17 cellular contexts compared by ENCODE assay signal in the genomic region with DNA sequence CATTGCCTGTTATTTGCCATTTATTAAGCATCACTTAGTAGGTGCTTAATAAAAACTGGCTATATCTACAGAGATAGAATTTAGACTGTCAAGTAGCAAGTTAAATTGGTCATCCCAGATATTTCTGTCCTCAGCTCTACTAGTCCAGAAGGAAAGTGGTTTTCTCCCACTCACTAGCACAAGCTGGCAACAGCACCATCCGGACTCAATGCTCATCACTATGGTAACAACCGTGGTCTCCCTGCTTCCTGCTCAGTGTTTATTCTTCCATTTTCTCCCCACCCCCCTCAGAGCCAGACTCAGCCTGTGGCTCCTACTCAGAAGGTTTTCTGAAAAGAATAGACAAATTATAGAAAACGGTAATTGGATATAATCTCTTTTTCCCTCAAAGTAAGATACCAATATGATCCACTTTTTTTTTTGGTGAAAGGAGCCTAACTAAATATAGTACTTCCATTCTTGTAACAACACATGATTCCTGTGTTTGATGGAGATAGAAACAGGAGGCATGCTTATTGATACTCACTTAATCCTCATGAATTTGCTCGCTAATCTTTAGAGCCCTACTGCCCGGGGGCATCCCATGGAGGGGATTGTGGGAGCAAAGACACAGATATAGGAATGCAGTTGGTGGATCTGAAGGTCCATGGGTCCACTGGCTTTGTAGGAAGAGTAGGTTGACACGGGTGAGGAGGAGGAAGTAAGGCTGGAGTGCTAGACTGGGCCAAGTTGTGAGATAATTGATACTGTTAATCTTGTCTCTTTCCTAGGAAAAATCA.
DNase-seq lines count a peak whose midpoint lies in the region; ATAC-seq and TF ChIP-seq lines count a peak whose summit lies in the region.
"Had no signal": no experiment of that assay in that cellular context is flagged by ENCODE, and none has a peak within 500 bp of the region (broad histone marks: within the 10 kb centered on the region; RNA-seq: fewer than 3 reads in every experiment).

No MANE protein-coding gene starts in this region.

- H3K27me3 ChIP-seq in CD4-positive, CD25-positive, alpha-beta regulatory T cell (ENCODE audit: control insufficient read depth, insufficient read depth, low read length) = no peaks in the 10 kb centered on the region
- H3K27me3 ChIP-seq in IMR-90 (ENCODE audit: control insufficient read depth, insufficient read depth, low read length) = no peaks in the 10 kb centered on the region
- no peaks in the 10 kb centered on the region for H3K27me3 ChIP-seq in SJCRH30
- H3K27me3 ChIP-seq in esophagus squamous epithelium = no peaks in the 10 kb centered on the region
- H3K27me3 ChIP-seq: foreskin keratinocyte, spleen, tibial artery had no signal

- no peak for DNase-seq in CD4-positive, CD25-positive, alpha-beta regulatory T cell
- peak; percentile 15 for DNase-seq in IMR-90
- DNase-seq in SJCRH30 = peak; percentile 64 to 78
- DNase-seq in kidney tubule cell (ENCODE audit: low spot score) = peak; percentile 12
- DNase-seq in esophagus squamous epithelium (lab: John Stamatoyannopoulos, UW) = no peak
- no peak for DNase-seq in activated naive CD4-positive, alpha-beta T cell treated with anti-CD3 and anti-CD28 coated beads, Interleukin-2, amount 10 ng/mL, durations not matched to agents 7 days and 5 days
- DNase-seq in GM19238 (ENCODE audit: insufficient read length, low spot score) = no peak
- DNase-seq in Calu3 = no peak
- DNase-seq: activated effector memory CD4-positive, alpha-beta T cell treated with anti-CD3 and anti-CD28 coated beads, Interleukin-2, amount 50 U/mL, for 16 hours; cerebellar nuclear complex; foreskin keratinocyte; GM23248; NCI-H1048; spleen; tibial artery had no signal

- no peak overlapping the region for H2AK5ac ChIP-seq in IMR-90 (ENCODE audit: low read depth, low read length)

- H3K4me3 Mint-ChIP-seq in CD4-positive, CD25-positive, alpha-beta regulatory T cell = no peak overlapping the region
- H3K4me3 Mint-ChIP-seq in activated naive CD4-positive, alpha-beta T cell treated with anti-CD3 and anti-CD28 coated beads, Interleukin-2, amount 10 ng/mL, durations not matched to agents 7 days and 5 days = no peak overlapping the region
- no peak overlapping the region for H3K4me3 Mint-ChIP-seq in Calu3 (ENCODE audit: low read depth, unreplicated experiment)
- H3K4me3 Mint-ChIP-seq: IgD-negative memory B cell had no signal

- no peak overlapping the region for H2BK120ac ChIP-seq in IMR-90 (ENCODE audit: low read depth, low read length)

- dilution Hi-C loops in IMR-90 (cut with HindIII; ENCODE audit: low sequenced_read_pairs, unreplicated experiment) = no loop called here

- no peak overlapping the region for H3K56ac ChIP-seq in IMR-90 (ENCODE audit: extremely low read depth, insufficient read depth, low read length)

- H3K9me3 Mint-ChIP-seq in CD4-positive, CD25-positive, alpha-beta regulatory T cell = peaks cover 0 to 1% (median 0%) of the 10 kb centered on the region in 7 donors
- H3K9me3 Mint-ChIP-seq in activated naive CD4-positive, alpha-beta T cell treated with anti-CD3 and anti-CD28 coated beads, Interleukin-2, amount 10 ng/mL, durations not matched to agents 7 days and 5 days = no peaks in the 10 kb centered on the region
- no peaks in the 10 kb centered on the region for H3K9me3 Mint-ChIP-seq in Calu3 (ENCODE audit: low read depth, unreplicated experiment)

- no peak overlapping the region for H2AFZ ChIP-seq in IMR-90 (replicated peaks; ENCODE audit: low read length, poor library complexity)
- H2AFZ ChIP-seq: GM23248 had no signal

- TF ChIP-seq POLR2A in IMR-90 (IDR thresholded peaks at IDR 0.05; ENCODE audit: low read depth, low read length) (no peak), esophagus squamous epithelium (IDR thresholded peaks at IDR 0.05) (no peak)

- no peaks in the 10 kb centered on the region for H3K79me1 ChIP-seq in IMR-90 (ENCODE audit: low read depth in 1 of 2, low read length in 2 of 2)

- no peak for ATAC-seq in CD4-positive, CD25-positive, alpha-beta regulatory T cell (ENCODE audit: low read depth in 2 of 2)
- no peak for ATAC-seq in IMR-90 (ENCODE audit: low read depth)
- ATAC-seq: foreskin keratinocyte, left lobe of liver had no signal

- H2BK15ac ChIP-seq in IMR-90 (ENCODE audit: low read depth, low read length) = no peak overlapping the region

- WGBS in IMR-90 (ENCODE audit: extremely low coverage in 2 of 2, insufficient read length in 1 of 2), 2 experiments = no CpG with 5 or more reads among the region's 6 CpGs
- 67 to 69% methylated on average over 6 of the region's 6 CpGs for WGBS in esophagus squamous epithelium, 2 donors

- H3K27ac Mint-ChIP-seq in CD4-positive, CD25-positive, alpha-beta regulatory T cell = peak overlapping the region in 2 of 3 donors; percentile 6 to 37
- H3K27ac Mint-ChIP-seq in activated naive CD4-positive, alpha-beta T cell treated with anti-CD3 and anti-CD28 coated beads, Interleukin-2, amount 10 ng/mL, durations not matched to agents 7 days and 5 days = no peak overlapping the region
- no peak overlapping the region for H3K27ac Mint-ChIP-seq in Calu3 (ENCODE audit: unreplicated experiment)
- H3K27ac Mint-ChIP-seq: IgD-negative memory B cell had no signal

- no peaks in the 10 kb centered on the region for H3K36me3 ChIP-seq in CD4-positive, CD25-positive, alpha-beta regulatory T cell (ENCODE audit: control insufficient read depth, insufficient read depth, low read length)
- no peaks in the 10 kb centered on the region for H3K36me3 ChIP-seq in IMR-90 (ENCODE audit: control insufficient read depth, insufficient read depth, low read length)
- H3K36me3 ChIP-seq in SJCRH30 = no peaks in the 10 kb centered on the region
- no peaks in the 10 kb centered on the region for H3K36me3 ChIP-seq in esophagus squamous epithelium
- H3K36me3 ChIP-seq: spleen, tibial artery had no signal

- peaks cover 4% of the 10 kb centered on the region for H3K27me3 Mint-ChIP-seq in CD4-positive, CD25-positive, alpha-beta regulatory T cell
- no peaks in the 10 kb centered on the region for H3K27me3 Mint-ChIP-seq in activated naive CD4-positive, alpha-beta T cell treated with anti-CD3 and anti-CD28 coated beads, Interleukin-2, amount 10 ng/mL, durations not matched to agents 7 days and 5 days
- no peaks in the 10 kb centered on the region for H3K27me3 Mint-ChIP-seq in Calu3 (ENCODE audit: unreplicated experiment)
- H3K27me3 Mint-ChIP-seq: IgD-negative memory B cell had no signal

- H3K27ac ChIP-seq in CD4-positive, CD25-positive, alpha-beta regulatory T cell (ENCODE audit: insufficient read depth, low read length, poor library complexity, severe bottlenecking) = no peak overlapping the region
- H3K27ac ChIP-seq in IMR-90 (ENCODE audit: insufficient read depth, low read length) = no peak overlapping the region
- peak overlapping the region; percentile 7 for H3K27ac ChIP-seq in SJCRH30
- no peak overlapping the region for H3K27ac ChIP-seq in esophagus squamous epithelium
- H3K27ac ChIP-seq: foreskin keratinocyte, GM23248, spleen, tibial artery had no signal

- no peaks in the 10 kb centered on the region for H4K20me1 ChIP-seq in IMR-90 (ENCODE audit: insufficient read depth, low read length)

- no peak for TF ChIP-seq RAD21 in IMR-90 (IDR thresholded peaks at IDR 0.05; ENCODE audit: low read length)

- no peak overlapping the region for H2BK5ac ChIP-seq in IMR-90 (ENCODE audit: low read depth, low read length, poor library complexity, severe bottlenecking)

- H3K23ac ChIP-seq in IMR-90 (ENCODE audit: low read depth, low read length) = no peak overlapping the region

- no peak overlapping the region for H3K4ac ChIP-seq in IMR-90 (ENCODE audit: low read depth, low read length)

- no peak overlapping the region for H4K91ac ChIP-seq in IMR-90 (ENCODE audit: insufficient read depth, low read depth, low read length)

- in situ Hi-C loops in IMR-90 (cut with MboI; ENCODE audit: low sequenced_read_pairs) = no loop called here

- no peak overlapping the region for H2AK9ac ChIP-seq in IMR-90 (replicated peaks; ENCODE audit: low read depth, low read length, poor library complexity)

- no peaks in the 10 kb centered on the region for H3K9me3 ChIP-seq in CD4-positive, CD25-positive, alpha-beta regulatory T cell (ENCODE audit: control insufficient read depth in 2 of 2, low read length in 2 of 2)
- H3K9me3 ChIP-seq in IMR-90 (ENCODE audit: control insufficient read depth, insufficient read depth, low read length) (no peaks in the 10 kb centered on the region), SJCRH30 (replicated peaks) (no peaks in the 10 kb centered on the region), esophagus squamous epithelium (no peaks in the 10 kb centered on the region)
- H3K9me3 ChIP-seq: tibial artery had no signal

- CTCF ChIA-PET in IMR-90 (lab: Yijun Ruan, JAX) = no interaction called here
- CTCF ChIA-PET in activated naive CD4-positive, alpha-beta T cell treated with anti-CD3 and anti-CD28 coated beads, Interleukin-2, amount 10 ng/mL, durations not matched to agents 7 days and 5 days (lab: Charles Lee) = no interaction called here
- CTCF ChIA-PET in Calu3 (lab: Charles Lee) = interaction anchor here (0.6 kb wide), 1 partner anchor 42 kb away, joined by 3 read pairs; no protein-coding TSS in a partner anchor

- no peaks in the 10 kb centered on the region for H3K36me3 Mint-ChIP-seq in CD4-positive, CD25-positive, alpha-beta regulatory T cell
- peaks cover 1% of the 10 kb centered on the region for H3K36me3 Mint-ChIP-seq in activated naive CD4-positive, alpha-beta T cell treated with anti-CD3 and anti-CD28 coated beads, Interleukin-2, amount 10 ng/mL, durations not matched to agents 7 days and 5 days
- H3K36me3 Mint-ChIP-seq in Calu3 (ENCODE audit: insufficient read depth, unreplicated experiment) = no peaks in the 10 kb centered on the region
- H3K36me3 Mint-ChIP-seq: IgD-negative memory B cell had no signal

- POLR2A ChIA-PET in IMR-90 (lab: Charles Lee; ENCODE audit: unreplicated experiment) = no interaction called here

- no peaks in the 10 kb centered on the region for H3K4me1 ChIP-seq in CD4-positive, CD25-positive, alpha-beta regulatory T cell (ENCODE audit: control insufficient read depth, insufficient read depth, low read length, poor library complexity, severe bottlenecking)
- H3K4me1 ChIP-seq in IMR-90 (ENCODE audit: control insufficient read depth, insufficient read depth, low read length) = no peaks in the 10 kb centered on the region
- H3K4me1 ChIP-seq in SJCRH30 = peaks cover 28% of the 10 kb centered on the region
- H3K4me1 ChIP-seq in esophagus squamous epithelium = peaks cover 0 to 10% (median 0%) of the 10 kb centered on the region in 3 donors
- H3K4me1 ChIP-seq: spleen, tibial artery had no signal

- no peak overlapping the region for H3K9ac ChIP-seq in IMR-90 (ENCODE audit: low read depth, low read length)
- H3K9ac ChIP-seq: GM23248 had no signal

- no peak overlapping the region for H4K8ac ChIP-seq in IMR-90 (ENCODE audit: low read depth in 2 of 2, low read length in 2 of 2)

- no peak overlapping the region for H3K18ac ChIP-seq in IMR-90 (ENCODE audit: low read depth, low read length)

- no peak overlapping the region for H3K14ac ChIP-seq in IMR-90 (replicated peaks; ENCODE audit: low read depth, low read length)

- H3K4me2 ChIP-seq in IMR-90 (ENCODE audit: low read depth, low read length) = no peak overlapping the region

- no peak overlapping the region for H3K4me3 ChIP-seq in CD4-positive, CD25-positive, alpha-beta regulatory T cell (ENCODE audit: low read depth, low read length)
- H3K4me3 ChIP-seq in IMR-90 (ENCODE audit: insufficient read depth, low read depth, low read length) (no peak overlapping the region), SJCRH30 (no peak overlapping the region), esophagus squamous epithelium (no peak overlapping the region)
- H3K4me3 ChIP-seq: GM23248, spleen, tibial artery had no signal

- no peak overlapping the region for H4K5ac ChIP-seq in IMR-90 (ENCODE audit: low read depth, low read length)

- no peak overlapping the region for H2BK20ac ChIP-seq in IMR-90 (ENCODE audit: low read depth, low read length)

- H3K4me1 Mint-ChIP-seq in CD4-positive, CD25-positive, alpha-beta regulatory T cell = peaks cover 0 to 19% (median 6%) of the 10 kb centered on the region in 4 donors
- H3K4me1 Mint-ChIP-seq in activated naive CD4-positive, alpha-beta T cell treated with anti-CD3 and anti-CD28 coated beads, Interleukin-2, amount 10 ng/mL, durations not matched to agents 7 days and 5 days = peaks cover 26% of the 10 kb centered on the region
- no peaks in the 10 kb centered on the region for H3K4me1 Mint-ChIP-seq in Calu3 (ENCODE audit: low read depth, unreplicated experiment)
- H3K4me1 Mint-ChIP-seq: IgD-negative memory B cell had no signal

- BruUV-seq in IMR-90 (replicated peaks; lab: Mats Ljungman, UMichigan) (no TSS peak), Calu3 (replicated peaks; lab: Mats Ljungman, UMichigan) (no TSS peak)

- peaks cover 3% of the 10 kb centered on the region; the same call in 1 of the 2 replicates for H3K9me1 ChIP-seq in IMR-90 (ENCODE audit: insufficient read depth, low read length)

- TF ChIP-seq CTCF in IMR-90 (conservative IDR thresholded peaks at IDR 0.05; ENCODE audit: low read depth, low read length) = no peak
- TF ChIP-seq CTCF in esophagus squamous epithelium (IDR thresholded peaks at IDR 0.05) = no peak
- no peak for TF ChIP-seq CTCF in Calu3 (IDR thresholded peaks at IDR 0.05; ENCODE audit: unreplicated experiment)

- intact Hi-C loops in IMR-90 (cut with micrococcal nuclease) = no loop called here
- intact Hi-C loops in esophagus squamous epithelium (cut with DNase I) = no loop called here
- intact Hi-C loops in Calu3 (cut with micrococcal nuclease; ENCODE audit: unreplicated experiment) = no loop called here

Comparison
In these comparisons a context has a peak if more than half of its experiments do, and no peak if none do; other contexts are left out.
1. DNase-seq: peak in IMR-90 (single experiment), SJCRH30 (2 of 2) and kidney tubule cell (single experiment); none in CD4-positive, CD25-positive, alpha-beta regulatory T cell (0 of 3), esophagus squamous epithelium (single experiment), activated naive CD4-positive, alpha-beta T cell treated with anti-CD3 and anti-CD28 coated beads, Interleukin-2, amount 10 ng/mL, durations not matched to agents 7 days and 5 days (single experiment), GM19238 (single experiment) and Calu3 (single experiment).
2. H3K27ac Mint-ChIP-seq: peak in CD4-positive, CD25-positive, alpha-beta regulatory T cell (2 of 3); none in activated naive CD4-positive, alpha-beta T cell treated with anti-CD3 and anti-CD28 coated beads, Interleukin-2, amount 10 ng/mL, durations not matched to agents 7 days and 5 days (single experiment) and Calu3 (single experiment).